13 cellular contexts compared by ENCODE assay signal in the genomic region with DNA sequence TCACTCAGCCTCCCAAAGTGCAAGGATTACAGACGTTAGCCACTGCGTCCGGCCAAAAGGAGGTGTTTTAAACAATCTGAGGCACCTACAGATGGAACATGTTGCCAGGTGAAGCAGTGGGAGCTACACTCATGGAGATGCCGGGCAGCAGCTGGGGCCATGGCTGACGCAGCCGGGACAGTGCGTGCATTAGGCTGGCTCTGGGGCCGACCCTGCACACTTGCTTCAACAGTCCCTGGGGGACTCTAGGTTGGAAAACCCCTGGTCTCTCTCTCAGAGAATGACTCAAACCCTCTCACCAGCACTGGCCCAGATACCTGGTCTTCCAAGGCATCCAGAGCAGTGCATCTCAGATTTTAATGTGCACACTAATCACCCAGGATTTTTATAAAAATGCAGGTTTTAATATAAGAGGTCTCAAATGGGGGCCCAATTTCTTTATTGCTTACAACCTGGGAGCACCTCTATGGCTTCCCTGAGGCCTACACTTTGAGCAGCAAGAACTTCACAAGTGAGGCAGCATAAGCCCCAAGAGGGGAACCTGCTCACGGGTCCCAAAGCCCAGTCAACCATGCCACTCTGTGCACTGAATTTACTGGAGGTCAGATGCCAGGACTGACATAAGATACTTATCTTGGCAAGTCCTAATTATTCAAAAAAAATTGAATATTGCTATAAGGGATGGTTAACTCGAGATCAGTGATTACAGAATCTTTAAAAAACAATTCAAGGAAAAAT.
A peak's percentile ranks its signal among the peaks of the same experiment; 100 is the strongest.
DNase-seq lines count a peak whose midpoint lies in the region; ATAC-seq, FAIRE-seq and TF ChIP-seq lines count a peak whose summit lies in the region.
"Had no signal": no experiment of that assay in that cellular context is flagged by ENCODE, and none has a peak within 500 bp of the region (broad histone marks: within the 10 kb centered on the region; RNA-seq: fewer than 3 reads in every experiment).

No MANE protein-coding gene starts in this region.

- peak; percentile 55 for ATAC-seq in GM18861 (IDR thresholded peaks at IDR 0.05; ENCODE audit: unreplicated experiment)
- ATAC-seq in GM21381 (IDR thresholded peaks at IDR 0.05; ENCODE audit: unreplicated experiment): peak; percentile 51
- ATAC-seq in HG03135 (IDR thresholded peaks at IDR 0.05; ENCODE audit: unreplicated experiment): peak; percentile 52
- peak; percentile 36 to 69 for ATAC-seq in naive B cell (ENCODE audit: low read depth in 2 of 2)
- ATAC-seq in GM19452 (IDR thresholded peaks at IDR 0.05; ENCODE audit: unreplicated experiment): no peak
- ATAC-seq: body of pancreas had no signal

- H3K4me1 Mint-ChIP-seq in naive B cell: peaks cover 43 to 50% (median 43%) of the 10 kb centered on the region in 3 donors

- H3K27ac Mint-ChIP-seq in naive B cell: peak overlapping the region in 2 of 6 donors; percentile 52 to 72
- H3K27ac Mint-ChIP-seq: activated T-helper 2 cell treated with anti-CD3 and anti-CD28 coated beads, Interferon-gamma antibody, Interleukin-2, Interleukin-4, amounts not matched to agents 10 μg/mL and 5 μg/mL and 100 μg/mL, durations not matched to agents 14 hours and 24 hours and 36 hours; nephron had no signal

- TF ChIP-seq POLR2A in GM12891 (IDR thresholded peaks at IDR 0.05; ENCODE audit: low read depth, low read length): no peak

- no peak for FAIRE-seq in GM12891 (lab: Jason Lieb, UNC)

- no peak for DNase-seq in naive B cell
- DNase-seq in stimulated activated CD4-positive, alpha-beta T cell treated with anti-CD3 and anti-CD28 coated beads, Interleukin-1b, Interleukin-23, amount 100 ng/mL, for 48 hours: no peak
- no peak for DNase-seq in NAMALWA (ENCODE audit: low spot score)
- no peak for DNase-seq in GM12891 (ENCODE audit: insufficient read length, low spot score)
- DNase-seq: body of pancreas, NCI-H82, transverse colon had no signal

- H3K36me3 Mint-ChIP-seq in naive B cell: peaks cover 18 to 26% of the 10 kb centered on the region in 2 donors

- H3K27me3 Mint-ChIP-seq in naive B cell: no peaks in the 10 kb centered on the region

- H3K4me3 Mint-ChIP-seq in naive B cell: no peak overlapping the region
- H3K4me3 Mint-ChIP-seq: nephron had no signal

- H3K9me3 Mint-ChIP-seq in naive B cell: peaks cover 0 to 1% (median 0%) of the 10 kb centered on the region in 7 donors
- H3K9me3 Mint-ChIP-seq: activated T-helper 2 cell treated with anti-CD3 and anti-CD28 coated beads, Interferon-gamma antibody, Interleukin-2, Interleukin-4, amounts not matched to agents 10 μg/mL and 5 μg/mL and 100 μg/mL, durations not matched to agents 14 hours and 24 hours and 36 hours; nephron had no signal

TF ChIP-seq in GM12891, 5 proteins besides CTCF, POLR2A, EP300 and RAD21:
- TF ChIP-seq POU2F2 (IDR thresholded peaks at IDR 0.05; ENCODE audit: low read depth, low read length) (no peak), POLR2AphosphoS5 (IDR thresholded peaks at IDR 0.05; ENCODE audit: low read depth, low read length) (no peak), SPI1 (IDR thresholded peaks at IDR 0.05; ENCODE audit: low read depth, low read length) (no peak), TAF1 (IDR thresholded peaks at IDR 0.05; ENCODE audit: low read depth, low read length) (no peak), PAX5 (IDR thresholded peaks at IDR 0.05; ENCODE audit: insufficient read depth, low read length, severe bottlenecking) (no peak)
